22 cellular contexts compared by ENCODE assay signal in genomic region chr19:46943150-46943946, GRCh38.
DNase-seq lines count a peak whose midpoint lies in the region; ATAC-seq and TF ChIP-seq lines count a peak whose summit lies in the region.
"Had no signal": no experiment of that assay in that cellular context is flagged by ENCODE, and none has a peak within 500 bp of the region (broad histone marks: within the 10 kb centered on the region; RNA-seq: fewer than 3 reads in every experiment).

No MANE protein-coding gene starts in this region.

- H3K36me3 Mint-ChIP-seq in MCF 10A (ENCODE audit: insufficient read depth, unreplicated experiment), result peaks cover 47% of the 10 kb centered on the region

- no peak overlapping the region for H3K4me3 Mint-ChIP-seq in MCF 10A (ENCODE audit: unreplicated experiment)
- H3K4me3 Mint-ChIP-seq: activated B cell treated with CpG ODN at 0.5 μM for 24 hours; activated CD8-positive, alpha-beta T cell treated with anti-CD3 and anti-CD28 coated beads, Interleukin-2, amount 10 ng/mL, durations not matched to agents 7 days and 5 days; activated T-cell treated with anti-CD3 and anti-CD28 coated beads, Interleukin-2, amount 50 U/mL, for 24 hours had no signal

- no peak overlapping the region for H2AFZ ChIP-seq in mammary epithelial cell (ENCODE audit: low read depth, low read length)

- H3K79me2 ChIP-seq in mammary epithelial cell (ENCODE audit: insufficient read depth, low read length), result peaks cover 35% of the 10 kb centered on the region

- H3K36me3 ChIP-seq in mammary epithelial cell (ENCODE audit: insufficient read depth, low read length), result no peaks in the 10 kb centered on the region
- H3K36me3 ChIP-seq in liver (ENCODE audit: control insufficient read depth in 4 of 4, insufficient read depth in 3 of 4, low read depth in 1 of 4, low read length in 3 of 4), result peaks cover 0 to 5% (median 3%) of the 10 kb centered on the region in 4 donors

- no peak overlapping the region for H3K4me2 ChIP-seq in mammary epithelial cell (ENCODE audit: insufficient read depth, low read depth, low read length)
- H3K4me2 ChIP-seq: A549 had no signal

- no peaks in the 10 kb centered on the region for H3K9me3 Mint-ChIP-seq in MCF 10A (ENCODE audit: unreplicated experiment)
- H3K9me3 Mint-ChIP-seq: activated B cell treated with CpG ODN at 0.5 μM for 24 hours; activated T-cell treated with anti-CD3 and anti-CD28 coated beads, Interleukin-2, amount 50 U/mL, for 24 hours had no signal

- DNase-seq in MCF 10A (ENCODE audit: unreplicated experiment), result no peak
- no peak for DNase-seq in mammary epithelial cell
- DNase-seq: activated B cell treated with CpG ODN at 0.5 μM for 24 hours; activated CD8-positive, alpha-beta T cell treated with anti-CD3 and anti-CD28 coated beads, Interleukin-2, amount 10 ng/mL, durations not matched to agents 7 days and 5 days; activated naive CD4-positive, alpha-beta T cell treated with Interleukin-2 at 50 U/mL for 16 hours; activated T-cell treated with anti-CD3 and anti-CD28 coated beads, Interleukin-2, amount 50 U/mL, for 24 hours; EL; esophagus squamous epithelium; KG1; left lung; NCI-H187 treated with DMSO at 0.1 percent for 48 hours; Peyer's patch; retina had no signal

- H3K9me3 ChIP-seq in mammary epithelial cell (replicated peaks; ENCODE audit: insufficient read depth, low read length), result no peaks in the 10 kb centered on the region
- no peaks in the 10 kb centered on the region for H3K9me3 ChIP-seq in liver (ENCODE audit: control insufficient read depth in 4 of 4, low read length in 3 of 4)
- H3K9me3 ChIP-seq: A549, BLaER1, esophagus squamous epithelium, left lung, Peyer's patch had no signal

- H4K20me1 ChIP-seq in mammary epithelial cell (ENCODE audit: insufficient read depth, low read length), result no peaks in the 10 kb centered on the region

- CTCF ChIA-PET in MCF 10A (lab: Yijun Ruan, JAX) (interaction anchor here (0.6 to 1.0 kb wide), 4 partner anchors 14 to 87 kb away, joined by 3 to 4 read pairs (median 3); no protein-coding TSS in a partner anchor), mammary epithelial cell (lab: Charles Lee; ENCODE audit: low non-redundant PET) (no interaction called here)

- in situ Hi-C loops in mammary epithelial cell (cut with MboI; ENCODE audit: low sequenced_read_pairs in 2 of 2), result no loop called here

- POLR2A ChIA-PET in MCF 10A (lab: Yijun Ruan, JAX), result interaction anchor here (0.5 to 2.5 kb wide), 5 partner anchors 14 to 89 kb away, joined by 3 to 12 read pairs (median 4); no protein-coding TSS in a partner anchor

- H3K27me3 ChIP-seq in mammary epithelial cell (ENCODE audit: insufficient read depth, low read length) (no peaks in the 10 kb centered on the region), liver (ENCODE audit: control insufficient read depth in 4 of 4, insufficient read depth in 4 of 4, low read length in 3 of 4) (no peaks in the 10 kb centered on the region)
- H3K27me3 ChIP-seq: BLaER1, esophagus squamous epithelium, left lung, Peyer's patch had no signal

- H3K9ac ChIP-seq in mammary epithelial cell (ENCODE audit: insufficient read depth, low read length) (no peak overlapping the region), liver (ENCODE audit: low read depth in 1 of 2, low read length in 2 of 2) (no peak overlapping the region)
- H3K9ac ChIP-seq: BLaER1 had no signal

- intact Hi-C loops in MCF 10A (cut with micrococcal nuclease), result no loop called here
- intact Hi-C loops in mammary epithelial cell (cut with micrococcal nuclease), result no loop called here

- H3K27ac ChIP-seq in mammary epithelial cell (ENCODE audit: insufficient read depth, low read depth, low read length) (no peak overlapping the region), angular gyrus (ENCODE audit: low read depth, low read length) (peak overlapping the region; percentile 45), liver (ENCODE audit: low read depth in 1 of 2, low read length in 2 of 2) (peak overlapping the region; percentile 62 to 91), temporal lobe (ENCODE audit: low read depth, low read length) (peak overlapping the region; percentile 2)
- H3K27ac ChIP-seq: BLaER1, esophagus squamous epithelium, left lung had no signal

- ATAC-seq in HG02840 (IDR thresholded peaks at IDR 0.05; ENCODE audit: low FRiP score, unreplicated experiment) (no peak), HG02981 (IDR thresholded peaks at IDR 0.05; ENCODE audit: unreplicated experiment) (no peak), GM18858 (IDR thresholded peaks at IDR 0.05; ENCODE audit: unreplicated experiment) (no peak)
- ATAC-seq: activated CD8-positive, alpha-beta T cell treated with anti-CD3 and anti-CD28 coated beads, Interleukin-2, amount 10 ng/mL, durations not matched to agents 7 days and 5 days; left lung had no signal

- peak overlapping the region; percentile 17 for H3K27ac Mint-ChIP-seq in MCF 10A (ENCODE audit: low read depth, unreplicated experiment)
- H3K27ac Mint-ChIP-seq: activated B cell treated with CpG ODN at 0.5 μM for 24 hours; activated T-cell treated with anti-CD3 and anti-CD28 coated beads, Interleukin-2, amount 50 U/mL, for 24 hours had no signal

- no peak overlapping the region for H3K4me3 ChIP-seq in mammary epithelial cell (replicated peaks in 1 of 3; ENCODE audit: insufficient read depth in 1 of 3, low read depth in 2 of 3, low read length in 3 of 3)
- no peak overlapping the region for H3K4me3 ChIP-seq in liver (ENCODE audit: low read depth in 1 of 3, low read length in 3 of 3)
- H3K4me3 ChIP-seq: A549, BLaER1, esophagus squamous epithelium, left lung, Peyer's patch, SK-N-MC had no signal

- TF ChIP-seq CTCF in MCF 10A (IDR thresholded peaks at IDR 0.05; ENCODE audit: unreplicated experiment) (no peak), mammary epithelial cell (conservative IDR thresholded peaks at IDR 0.05 in 1 of 2, IDR thresholded peaks at IDR 0.05 in 1 of 2; ENCODE audit: extremely low read depth in 1 of 2, insufficient read depth in 1 of 2, low read depth in 1 of 2, low read length in 2 of 2) (no peak), liver (IDR thresholded peaks at IDR 0.05; ENCODE audit: low read depth, low read length, missing input control) (no peak)

- peak; percentile 70 to 74 for TF ChIP-seq RAD21 in liver (IDR thresholded peaks at IDR 0.05)

- dilution Hi-C loops in mammary epithelial cell (cut with HindIII; ENCODE audit: low sequenced_read_pairs), result no loop called here

- H3K4me1 Mint-ChIP-seq in MCF 10A (ENCODE audit: insufficient read depth, unreplicated experiment), result no peaks in the 10 kb centered on the region
- H3K4me1 Mint-ChIP-seq: activated B cell treated with CpG ODN at 0.5 μM for 24 hours had no signal

- 55% methylated on average over 9 of the region's 10 CpGs for WGBS in mammary epithelial cell (ENCODE audit: low coverage, missing lambda C conversion rate)
- 52% methylated on average over 10 of the region's 10 CpGs for WGBS in liver

- H3K4me1 ChIP-seq in mammary epithelial cell (ENCODE audit: insufficient read depth, low read length) (peaks cover 9% of the 10 kb centered on the region), liver (ENCODE audit: control insufficient read depth in 4 of 4, insufficient read depth in 4 of 4, low read length in 3 of 4) (peaks cover 19 to 56% (median 53%) of the 10 kb centered on the region in 4 donors)

- no TSS peak for BruUV-seq in MCF 10A (replicated peaks; lab: Mats Ljungman, UMichigan)
- no TSS peak for BruUV-seq in mammary epithelial cell (replicated peaks; lab: Mats Ljungman, UMichigan)

- no peaks in the 10 kb centered on the region for H3K27me3 Mint-ChIP-seq in MCF 10A (ENCODE audit: insufficient read depth, unreplicated experiment)
- H3K27me3 Mint-ChIP-seq: activated B cell treated with CpG ODN at 0.5 μM for 24 hours; activated T-cell treated with anti-CD3 and anti-CD28 coated beads, Interleukin-2, amount 50 U/mL, for 24 hours had no signal

TF ChIP-seq in liver, 16 proteins besides CTCF, POLR2A, EP300 and RAD21 (continues in another document):
- TF ChIP-seq HNF4G (IDR thresholded peaks at IDR 0.05) (peak; percentile 95), FOXA1 (IDR thresholded peaks at IDR 0.05) (peak; percentile 53), GABPA (IDR thresholded peaks at IDR 0.05 in 1 of 2, conservative IDR thresholded peaks at IDR 0.05 in 1 of 2) (peak in 1 of 2 donors; percentile 55), JUND (IDR thresholded peaks at IDR 0.05) (peak; percentile 89 to 96), FOXA2 (IDR thresholded peaks at IDR 0.05) (peak; percentile 57), RXRA (IDR thresholded peaks at IDR 0.05) (peak; percentile 94 to 97), YY1 (IDR thresholded peaks at IDR 0.05) (peak; percentile 85), EGR1 (IDR thresholded peaks at IDR 0.05; ENCODE audit: low read depth in 2 of 2) (peak; percentile 78 to 86)
- TF ChIP-seq, protein P1, sequence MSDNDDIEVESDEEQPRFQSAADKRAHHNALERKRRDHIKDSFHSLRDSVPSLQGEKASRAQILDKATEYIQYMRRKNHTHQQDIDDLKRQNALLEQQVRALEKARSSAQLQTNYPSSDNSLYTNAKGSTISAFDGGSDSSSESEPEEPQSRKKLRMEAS (IDR thresholded peaks at IDR 0.05), result peak; percentile 94
- TF ChIP-seq, protein P2, sequence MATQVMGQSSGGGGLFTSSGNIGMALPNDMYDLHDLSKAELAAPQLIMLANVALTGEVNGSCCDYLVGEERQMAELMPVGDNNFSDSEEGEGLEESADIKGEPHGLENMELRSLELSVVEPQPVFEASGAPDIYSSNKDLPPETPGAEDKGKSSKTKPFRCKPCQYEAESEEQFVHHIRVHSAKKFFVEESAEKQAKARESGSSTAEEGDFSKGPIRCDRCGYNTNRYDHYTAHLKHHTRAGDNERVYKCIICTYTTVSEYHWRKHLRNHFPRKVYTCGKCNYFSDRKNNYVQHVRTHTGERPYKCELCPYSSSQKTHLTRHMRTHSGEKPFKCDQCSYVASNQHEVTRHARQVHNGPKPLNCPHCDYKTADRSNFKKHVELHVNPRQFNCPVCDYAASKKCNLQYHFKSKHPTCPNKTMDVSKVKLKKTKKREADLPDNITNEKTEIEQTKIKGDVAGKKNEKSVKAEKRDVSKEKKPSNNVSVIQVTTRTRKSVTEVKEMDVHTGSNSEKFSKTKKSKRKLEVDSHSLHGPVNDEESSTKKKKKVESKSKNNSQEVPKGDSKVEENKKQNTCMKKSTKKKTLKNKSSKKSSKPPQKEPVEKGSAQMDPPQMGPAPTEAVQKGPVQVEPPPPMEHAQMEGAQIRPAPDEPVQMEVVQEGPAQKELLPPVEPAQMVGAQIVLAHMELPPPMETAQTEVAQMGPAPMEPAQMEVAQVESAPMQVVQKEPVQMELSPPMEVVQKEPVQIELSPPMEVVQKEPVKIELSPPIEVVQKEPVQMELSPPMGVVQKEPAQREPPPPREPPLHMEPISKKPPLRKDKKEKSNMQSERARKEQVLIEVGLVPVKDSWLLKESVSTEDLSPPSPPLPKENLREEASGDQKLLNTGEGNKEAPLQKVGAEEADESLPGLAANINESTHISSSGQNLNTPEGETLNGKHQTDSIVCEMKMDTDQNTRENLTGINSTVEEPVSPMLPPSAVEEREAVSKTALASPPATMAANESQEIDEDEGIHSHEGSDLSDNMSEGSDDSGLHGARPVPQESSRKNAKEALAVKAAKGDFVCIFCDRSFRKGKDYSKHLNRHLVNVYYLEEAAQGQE (IDR thresholded peaks at IDR 0.05), result peak; percentile 79
